In the genomic region with DNA sequence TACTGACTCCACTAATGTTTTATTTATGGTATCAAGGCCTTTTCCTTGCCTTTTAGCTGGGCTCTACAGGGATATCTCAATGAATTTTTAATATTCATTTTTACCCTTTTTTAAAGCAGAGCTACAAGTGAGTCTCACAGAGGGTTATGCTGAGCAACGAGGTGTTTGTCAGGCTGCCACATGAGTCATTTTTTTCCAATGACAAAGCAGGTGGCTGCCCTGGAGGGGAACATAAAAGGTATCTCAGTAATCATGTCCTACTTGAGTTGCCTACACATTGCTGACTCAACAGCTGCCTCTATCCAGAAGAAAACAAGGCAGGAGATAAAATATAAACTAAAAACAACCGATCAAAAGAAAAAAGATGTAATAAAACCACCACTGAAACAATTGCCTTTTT, we compare ENCODE assay signal across 16 cellular contexts.
DNase-seq lines count a peak whose midpoint lies in the region; ATAC-seq and TF ChIP-seq lines count a peak whose summit lies in the region.
"Had no signal": no experiment of that assay in that cellular context is flagged by ENCODE, and none has a peak within 500 bp of the region (broad histone marks: within the 10 kb centered on the region; RNA-seq: fewer than 3 reads in every experiment).

No MANE protein-coding gene starts in this region.

- H3K4me2 ChIP-seq in MM.1S (ENCODE audit: low read depth, low read length), result no peak overlapping the region

- TF ChIP-seq CTCF in epithelial cell of esophagus (IDR thresholded peaks at IDR 0.05; ENCODE audit: insufficient read depth, low read depth, low read length, missing control alignments) (no peak), MM.1S (IDR thresholded peaks at IDR 0.05; ENCODE audit: low read length) (no peak), CD14-positive monocyte (IDR thresholded peaks at IDR 0.05) (no peak)

- H4K20me1 ChIP-seq in MM.1S (ENCODE audit: insufficient read depth, low read length), result no peaks in the 10 kb centered on the region

- POLR2A ChIA-PET in HEK293T (lab: Yijun Ruan, JAX), result no interaction called here

- H3K4me1 ChIP-seq in HUES48 (ENCODE audit: control insufficient read depth, insufficient read depth, low read length), result no peaks in the 10 kb centered on the region
- no peaks in the 10 kb centered on the region for H3K4me1 ChIP-seq in MM.1S (ENCODE audit: low read length)

- no peaks in the 10 kb centered on the region for H3F3A ChIP-seq in MM.1S (ENCODE audit: insufficient read depth, low read length)

- H3K27me3 ChIP-seq in HUES48 (ENCODE audit: control insufficient read depth, insufficient read depth, low read length) (no peaks in the 10 kb centered on the region), MM.1S (replicated peaks; ENCODE audit: insufficient read depth, low read length) (no peaks in the 10 kb centered on the region)

- H3K9me3 Mint-ChIP-seq in CD14-positive monocyte, result peaks cover 0 to 8% (median 2%) of the 10 kb centered on the region in 7 donors

- no peak for ATAC-seq in stimulated activated naive CD8-positive, alpha-beta T cell treated with anti-CD3 and anti-CD28 coated beads, Interleukin-15, Interleukin-2, amounts not matched to agents 100 U/mL and 50 U/mL, for 24 hours
- ATAC-seq: activated CD8-positive, alpha-beta T cell treated with anti-CD3 and anti-CD28 coated beads, Interleukin-2, amount 10 ng/mL, durations not matched to agents 7 days and 5 days had no signal

- no peaks in the 10 kb centered on the region for H3K4me1 Mint-ChIP-seq in CD14-positive monocyte
- H3K4me1 Mint-ChIP-seq: nephron had no signal

- no peaks in the 10 kb centered on the region for H3K27me3 Mint-ChIP-seq in CD14-positive monocyte (ENCODE audit: low read depth in 3 of 3)

- CTCF ChIA-PET in HEK293T (lab: Yijun Ruan, JAX), result no interaction called here

- H3K9ac ChIP-seq in HUES48 (ENCODE audit: low read depth, low read length), result no peak overlapping the region
- H3K9ac ChIP-seq in MM.1S (ENCODE audit: low read length), result no peak overlapping the region

- H3K9me3 ChIP-seq in HUES48 (ENCODE audit: control insufficient read depth, insufficient read depth, low read length) (peaks cover 6% of the 10 kb centered on the region; the same call in 1 of the 2 replicates), MM.1S (replicated peaks; ENCODE audit: insufficient read depth, low read length) (no peaks in the 10 kb centered on the region)

- DNase-seq in Caki2 (ENCODE audit: low read depth) (peak; percentile 4), NCI-H345 treated with DMSO at 0.1 percent for 48 hours (lab: John Stamatoyannopoulos, UW; ENCODE audit: unreplicated experiment) (peak; percentile 17), epithelial cell of esophagus (ENCODE audit: low read depth) (peak; percentile 53), MM.1S (no peak), HEK293T (ENCODE audit: extremely low spot score) (no peak), CD14-positive monocyte (ENCODE audit: low spot score) (no peak)
- DNase-seq in stimulated activated naive CD8-positive, alpha-beta T cell treated with anti-CD3 and anti-CD28 coated beads, Interleukin-15, Interleukin-2, amounts not matched to agents 100 U/mL and 50 U/mL, for 24 hours, result no peak
- DNase-seq: activated CD8-positive, alpha-beta T cell treated with anti-CD3 and anti-CD28 coated beads, Interleukin-2, amount 10 ng/mL, durations not matched to agents 7 days and 5 days; cerebellar nuclear complex; Kasumi-1; NCI-H2227 treated with DMSO at 0.1 percent for 48 hours; SW 1271 had no signal

- no peak overlapping the region for H2AFZ ChIP-seq in MM.1S (ENCODE audit: low read length)

- no peak overlapping the region for H3K4me3 Mint-ChIP-seq in CD14-positive monocyte
- H3K4me3 Mint-ChIP-seq: activated CD8-positive, alpha-beta T cell treated with anti-CD3 and anti-CD28 coated beads, Interleukin-2, amount 10 ng/mL, durations not matched to agents 7 days and 5 days; activated T-helper 1 cell treated with anti-CD3 and anti-CD28 coated beads, Interleukin-12 subunit alpha, Interleukin-12 subunit beta, Interleukin-2, Interleukin-4 antibody, amounts not matched to agents 30 ng/mL and 10 ng/mL and 1 ng/mL, durations not matched to agents 14 hours and 24 hours and 36 hours; nephron had no signal

- H3K36me3 Mint-ChIP-seq in CD14-positive monocyte, result no peaks in the 10 kb centered on the region

- H3K27ac Mint-ChIP-seq in CD14-positive monocyte, result no peak overlapping the region
- H3K27ac Mint-ChIP-seq: activated CD8-positive, alpha-beta T cell treated with anti-CD3 and anti-CD28 coated beads, Interleukin-2, amount 10 ng/mL, durations not matched to agents 7 days and 5 days; activated T-helper 1 cell treated with anti-CD3 and anti-CD28 coated beads, Interleukin-12 subunit alpha, Interleukin-12 subunit beta, Interleukin-2, Interleukin-4 antibody, amounts not matched to agents 30 ng/mL and 10 ng/mL and 1 ng/mL, durations not matched to agents 14 hours and 24 hours and 36 hours; nephron had no signal

- peak overlapping the region; percentile 39 for H3K27ac ChIP-seq in HUES48 (ENCODE audit: low read depth, low read length)
- H3K27ac ChIP-seq in MM.1S (ENCODE audit: low read length), result no peak overlapping the region
- H3K27ac ChIP-seq: VCaP had no signal

- intact Hi-C loops in CD14-positive monocyte (cut with micrococcal nuclease), result no loop called here

- H3K4me3 ChIP-seq in HUES48 (ENCODE audit: low read depth, low read length) (no peak overlapping the region), epithelial cell of esophagus (ENCODE audit: low read length) (no peak overlapping the region), MM.1S (ENCODE audit: low read length) (no peak overlapping the region)

- H3K36me3 ChIP-seq in HUES48 (ENCODE audit: control insufficient read depth, insufficient read depth, low read length) (no peaks in the 10 kb centered on the region; the same call in 1 of the 2 replicates), MM.1S (replicated peaks; ENCODE audit: insufficient read depth, low read length) (no peaks in the 10 kb centered on the region)

- in situ Hi-C loops in Caki2 (cut with HindIII; ENCODE audit: low pct_unique_long_range_greater_than_20kb, low sequenced_read_pairs), result no loop called here

- H3K79me2 ChIP-seq in MM.1S (ENCODE audit: low read length), result no peaks in the 10 kb centered on the region

- no peaks in the 10 kb centered on the region for H3K9me2 ChIP-seq in MM.1S (replicated peaks; ENCODE audit: insufficient read depth, low read length)

TF ChIP-seq in HEK293T, 16 proteins besides CTCF, POLR2A, EP300 and RAD21:
- TF ChIP-seq SP1 (IDR thresholded peaks at IDR 0.05) (no peak), LEF1 (IDR thresholded peaks at IDR 0.05; ENCODE audit: borderline replicate concordance) (no peak), CTBP1 (IDR thresholded peaks at IDR 0.05; ENCODE audit: borderline replicate concordance) (no peak), HDGF (IDR thresholded peaks at IDR 0.05; ENCODE audit: borderline replicate concordance) (no peak), ZNF384 (IDR thresholded peaks at IDR 0.05) (no peak), ARNT (IDR thresholded peaks at IDR 0.05) (no peak), L3MBTL2 (conservative IDR thresholded peaks at IDR 0.05) (no peak), TARDBP (IDR thresholded peaks at IDR 0.05) (no peak), SUZ12 (IDR thresholded peaks at IDR 0.05) (no peak), FOXM1 (IDR thresholded peaks at IDR 0.05; ENCODE audit: borderline replicate concordance) (no peak), FOXA1 (IDR thresholded peaks at IDR 0.05) (no peak), NFRKB (IDR thresholded peaks at IDR 0.05) (no peak), ELF4 (IDR thresholded peaks at IDR 0.05) (no peak), FOXK2 (IDR thresholded peaks at IDR 0.05) (no peak)
- TF ChIP-seq, protein P1, sequence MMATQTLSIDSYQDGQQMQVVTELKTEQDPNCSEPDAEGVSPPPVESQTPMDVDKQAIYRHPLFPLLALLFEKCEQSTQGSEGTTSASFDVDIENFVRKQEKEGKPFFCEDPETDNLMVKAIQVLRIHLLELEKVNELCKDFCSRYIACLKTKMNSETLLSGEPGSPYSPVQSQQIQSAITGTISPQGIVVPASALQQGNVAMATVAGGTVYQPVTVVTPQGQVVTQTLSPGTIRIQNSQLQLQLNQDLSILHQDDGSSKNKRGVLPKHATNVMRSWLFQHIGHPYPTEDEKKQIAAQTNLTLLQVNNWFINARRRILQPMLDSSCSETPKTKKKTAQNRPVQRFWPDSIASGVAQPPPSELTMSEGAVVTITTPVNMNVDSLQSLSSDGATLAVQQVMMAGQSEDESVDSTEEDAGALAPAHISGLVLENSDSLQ (IDR thresholded peaks at IDR 0.05), result no peak

Comparison
In these comparisons a context has a peak if more than half of its experiments do, and no peak if none do; other contexts are left out.
1. DNase-seq: peak in Caki2 (single experiment), NCI-H345 treated with DMSO at 0.1 percent for 48 hours (single experiment) and epithelial cell of esophagus (single experiment); none in MM.1S (single experiment), stimulated activated naive CD8-positive, alpha-beta T cell treated with anti-CD3 and anti-CD28 coated beads, Interleukin-15, Interleukin-2, amounts not matched to agents 100 U/mL and 50 U/mL, for 24 hours (single experiment), HEK293T (single experiment) and CD14-positive monocyte (single experiment).